ENCODE assay signal across 18 cellular contexts in genomic region chr6:148971027-148971927, GRCh38.
DNase-seq lines count a peak whose midpoint lies in the region; ATAC-seq and TF ChIP-seq lines count a peak whose summit lies in the region.
"Had no signal": no experiment of that assay in that cellular context is flagged by ENCODE, and none has a peak within 500 bp of the region (broad histone marks: within the 10 kb centered on the region; RNA-seq: fewer than 3 reads in every experiment).

No MANE protein-coding gene starts in this region.

- peaks cover 2% of the 10 kb centered on the region; the same call in 1 of the 2 replicates for H3K4me1 ChIP-seq in H9 (ENCODE audit: insufficient read depth, low read length)
- H3K4me1 ChIP-seq in mesenchymal stem cell (ENCODE audit: control insufficient read depth, insufficient read depth, low read depth, low read length), result peaks cover 6% of the 10 kb centered on the region

- no peak overlapping the region for H3K14ac ChIP-seq in H9 (ENCODE audit: insufficient read depth, low read length)
- no peak overlapping the region for H3K14ac ChIP-seq in mesenchymal stem cell (ENCODE audit: low read length in 2 of 2)

- H4K91ac ChIP-seq in H9 (ENCODE audit: insufficient read length, low read depth, low read length) (no peak overlapping the region), mesenchymal stem cell (ENCODE audit: low read length) (no peak overlapping the region)

- no peak for TF ChIP-seq CTCF in H9 (conservative IDR thresholded peaks at IDR 0.05)
- no peak for TF ChIP-seq CTCF in WTC11 (IDR thresholded peaks at IDR 0.05)

- H4K20me1 ChIP-seq in H9 (ENCODE audit: control insufficient read depth, insufficient read depth, insufficient read length), result no peaks in the 10 kb centered on the region

- H2BK120ac ChIP-seq in H9 (ENCODE audit: low read depth, low read length, poor library complexity, severe bottlenecking) (no peak overlapping the region), mesenchymal stem cell (ENCODE audit: low read depth, low read length) (no peak overlapping the region)

- H3K4ac ChIP-seq in H9 (ENCODE audit: low read depth, low read length) (no peak overlapping the region), mesenchymal stem cell (ENCODE audit: low read depth in 1 of 2, low read length in 2 of 2) (no peak overlapping the region)

- no peaks in the 10 kb centered on the region for H3K79me2 ChIP-seq in H9 (ENCODE audit: insufficient read depth, low read length)

- WGBS in H9 (ENCODE audit: extremely low coverage, insufficient read length, low lambda C conversion rate), result no CpG with 5 or more reads among the region's 6 CpGs
- WGBS in mesenchymal stem cell, result 91% methylated on average over 4 of the region's 6 CpGs

- no peak overlapping the region for H3K4me3 Mint-ChIP-seq in H9
- no peak overlapping the region for H3K4me3 Mint-ChIP-seq in WTC11
- H3K4me3 Mint-ChIP-seq: activated CD4-positive, alpha-beta memory T cell treated with anti-CD3 and anti-CD28 coated beads, Interleukin-2, amount 10 ng/mL, durations not matched to agents 7 days and 5 days; activated naive CD8-positive, alpha-beta T cell had no signal

- H3K27ac Mint-ChIP-seq in H9, result peak overlapping the region; percentile 29 to 85 (median 78); a peak in 6 of 7 replicates
- H3K27ac Mint-ChIP-seq in WTC11, result peak overlapping the region; percentile 88
- H3K27ac Mint-ChIP-seq: activated CD4-positive, alpha-beta memory T cell treated with anti-CD3 and anti-CD28 coated beads, Interleukin-2, amount 10 ng/mL, durations not matched to agents 7 days and 5 days; activated naive CD8-positive, alpha-beta T cell had no signal

- no peak overlapping the region for H3K9ac ChIP-seq in H9 (ENCODE audit: extremely low read depth, insufficient read length, low read length)
- peak overlapping the region; percentile 88 for H3K9ac ChIP-seq in mesenchymal stem cell (ENCODE audit: low read length)

- H3K4me1 Mint-ChIP-seq in H9, result peaks cover 70 to 75% of the 10 kb centered on the region in 2 experiments
- H3K4me1 Mint-ChIP-seq in WTC11, result peaks cover 85% of the 10 kb centered on the region
- H3K4me1 Mint-ChIP-seq: activated CD4-positive, alpha-beta memory T cell treated with anti-CD3 and anti-CD28 coated beads, Interleukin-2, amount 10 ng/mL, durations not matched to agents 7 days and 5 days had no signal

- H3K18ac ChIP-seq in H9 (ENCODE audit: insufficient read length, low read depth, low read length), result no peak overlapping the region
- H3K18ac ChIP-seq in mesenchymal stem cell (ENCODE audit: low read depth in 1 of 2, low read length in 2 of 2), result peak overlapping the region in 1 of 2 experiments; percentile 59

- H2BK20ac ChIP-seq in H9 (ENCODE audit: low read depth, low read length, poor library complexity, severe bottlenecking), result no peak overlapping the region

- H3K36me3 Mint-ChIP-seq in H9 (ENCODE audit: insufficient read depth in 1 of 3, low read depth in 3 of 3) (peaks cover 3 to 14% (median 5%) of the 10 kb centered on the region in 3 experiments; a peak in 5 of 7 replicates), WTC11 (peaks cover 17% of the 10 kb centered on the region)
- H3K36me3 Mint-ChIP-seq: activated naive CD8-positive, alpha-beta T cell had no signal

- H3K23ac ChIP-seq in H9 (ENCODE audit: insufficient read length, low read depth, low read length) (no peak overlapping the region), mesenchymal stem cell (ENCODE audit: low read length in 2 of 2) (no peak overlapping the region)

- H3K9me3 ChIP-seq in H9 (ENCODE audit: control insufficient read depth, low read depth, low read length) (no peaks in the 10 kb centered on the region), mesenchymal stem cell (ENCODE audit: control insufficient read depth, low read length) (no peaks in the 10 kb centered on the region)

- H2BK12ac ChIP-seq in H9 (ENCODE audit: insufficient read length, low read depth, low read length), result no peak overlapping the region
- H2BK12ac ChIP-seq in mesenchymal stem cell (ENCODE audit: low read length in 2 of 2), result no peak overlapping the region

- H2BK5ac ChIP-seq in H9 (ENCODE audit: insufficient read length, low read length) (no peak overlapping the region), mesenchymal stem cell (ENCODE audit: low read depth, low read length, poor library complexity, severe bottlenecking) (no peak overlapping the region)

- H3K9me3 Mint-ChIP-seq in H9 (no peaks in the 10 kb centered on the region; a peak in 1 of 5 replicates), WTC11 (no peaks in the 10 kb centered on the region)
- H3K9me3 Mint-ChIP-seq: activated CD4-positive, alpha-beta memory T cell treated with anti-CD3 and anti-CD28 coated beads, Interleukin-2, amount 10 ng/mL, durations not matched to agents 7 days and 5 days had no signal

- peaks cover 2% of the 10 kb centered on the region for H3K79me1 ChIP-seq in H9 (ENCODE audit: insufficient read depth, low read depth, low read length, poor library complexity, severe bottlenecking)
- no peaks in the 10 kb centered on the region for H3K79me1 ChIP-seq in mesenchymal stem cell (replicated peaks; ENCODE audit: low read length, poor library complexity, severe bottlenecking)

- H3K27me3 Mint-ChIP-seq in H9 (ENCODE audit: low read depth) (no peaks in the 10 kb centered on the region), WTC11 (ENCODE audit: low read depth) (no peaks in the 10 kb centered on the region)

- H2AK5ac ChIP-seq in H9 (ENCODE audit: insufficient read length, low read length) (no peak overlapping the region), mesenchymal stem cell (ENCODE audit: low read length, severe bottlenecking) (no peak overlapping the region)

- H4K5ac ChIP-seq in H9 (ENCODE audit: insufficient read length, low read depth, low read length), result no peak overlapping the region

- CTCF ChIA-PET in WTC11 (lab: Charles Lee), result interaction anchor here (7.7 kb wide), 1 partner anchor 393 kb away, joined by 40 read pairs; no protein-coding TSS in a partner anchor

- H3T11ph ChIP-seq in H9 (ENCODE audit: low read length), result no peak overlapping the region

- H4K8ac ChIP-seq in H9 (replicated peaks; ENCODE audit: insufficient read length, low read depth, low read length) (no peak overlapping the region), mesenchymal stem cell (ENCODE audit: low read length) (no peak overlapping the region)

- H3K4me2 ChIP-seq in H9 (ENCODE audit: insufficient read depth, insufficient read length, low read length) (no peak overlapping the region), mesenchymal stem cell (ENCODE audit: low read length, poor library complexity, severe bottlenecking) (no peak overlapping the region)

- DNase-seq in AG20443 (ENCODE audit: low spot score), result peak; percentile 50
- no peak for DNase-seq in H9
- no peak for DNase-seq in WTC11 (ENCODE audit: low spot score)
- peak; percentile 48 for DNase-seq in mesenchymal stem cell
- no peak for DNase-seq in NCI-H1048 (lab: John Stamatoyannopoulos, UW)
- no peak for DNase-seq in cerebellum (ENCODE audit: low spot score)
- no peak for DNase-seq in activated gamma-delta T cell (lab: John Stamatoyannopoulos, UW)
- DNase-seq: activated CD4-positive, alpha-beta memory T cell treated with anti-CD3 and anti-CD28 coated beads, Interleukin-2, amount 10 ng/mL, durations not matched to agents 7 days and 5 days; activated T-cell treated with anti-CD3 and anti-CD28 coated beads, Interleukin-2, amount 50 U/mL, for 48 hours; GF-D8; H7; NCI-H446; nucleus accumbens; right cardiac atrium; SHP77; WERI-Rb-1 had no signal

- H3K23me2 ChIP-seq in H9 (ENCODE audit: insufficient read length, low read depth, low read length, poor library complexity, severe bottlenecking), result no peaks in the 10 kb centered on the region

- H3K27me3 ChIP-seq in H9 (ENCODE audit: insufficient read depth, low read length) (no peaks in the 10 kb centered on the region), mesenchymal stem cell (ENCODE audit: control insufficient read depth in 1 of 2, insufficient read depth in 1 of 2, low read length in 2 of 2) (peaks cover 0 to 5% of the 10 kb centered on the region in 2 experiments)

- no peak overlapping the region for H3K27ac ChIP-seq in H9 (ENCODE audit: insufficient read length, low read depth, low read length)
- no peak overlapping the region for H3K27ac ChIP-seq in mesenchymal stem cell (ENCODE audit: low read length, poor library complexity, severe bottlenecking)
- H3K27ac ChIP-seq: WERI-Rb-1 had no signal

- H2AFZ ChIP-seq in H9 (ENCODE audit: low read length), result no peak overlapping the region
- H2AFZ ChIP-seq in mesenchymal stem cell (ENCODE audit: low read depth, low read length), result no peak overlapping the region

- no peak overlapping the region for H2BK15ac ChIP-seq in H9 (ENCODE audit: low read depth, low read length)
- no peak overlapping the region for H2BK15ac ChIP-seq in mesenchymal stem cell (ENCODE audit: low read depth, poor library complexity, severe bottlenecking)

- peaks cover 0 to 5% of the 10 kb centered on the region in 2 experiments for H3K36me3 ChIP-seq in mesenchymal stem cell (ENCODE audit: control insufficient read depth in 1 of 2, insufficient read depth in 2 of 2, low read depth in 1 of 2, low read length in 2 of 2)
- H3K36me3 ChIP-seq: WERI-Rb-1 had no signal

- POLR2A ChIA-PET in WTC11 (lab: Charles Lee), result no interaction called here

- H3K56ac ChIP-seq in H9 (ENCODE audit: insufficient read length, low read depth, low read length), result no peak overlapping the region

- no peak overlapping the region for H3K4me3 ChIP-seq in mesenchymal stem cell (ENCODE audit: insufficient read depth in 1 of 2, low read depth in 1 of 2, low read length in 2 of 2)

- ATAC-seq in WTC11 (no peak), HG02840 (IDR thresholded peaks at IDR 0.05; ENCODE audit: low FRiP score, unreplicated experiment) (no peak)
- ATAC-seq: right cardiac atrium had no signal

TF ChIP-seq in WTC11, 78 proteins besides CTCF, POLR2A, EP300 and RAD21 (continues in another document):
- no peak for TF ChIP-seq MLX (CRISPR knock-in tag; IDR thresholded peaks at IDR 0.05)
- no peak for TF ChIP-seq NR1H2 (CRISPR knock-in tag; IDR thresholded peaks at IDR 0.05)
- TF ChIP-seq ELF4 (CRISPR knock-in tag; IDR thresholded peaks at IDR 0.05; ENCODE audit: low read depth), result no peak
- TF ChIP-seq ZNF423 (CRISPR knock-in tag; IDR thresholded peaks at IDR 0.05), result no peak
- TF ChIP-seq IRF2 (CRISPR knock-in tag; IDR thresholded peaks at IDR 0.05; ENCODE audit: borderline replicate concordance, low read depth), result no peak
- no peak for TF ChIP-seq ZNF219 (CRISPR knock-in tag; IDR thresholded peaks at IDR 0.05; ENCODE audit: borderline replicate concordance)

Comparison
In these comparisons a context has a peak if more than half of its experiments do, and no peak if none do; other contexts are left out.
1. DNase-seq: peak in AG20443 (single experiment) and mesenchymal stem cell (single experiment); none in H9 (single experiment), WTC11 (single experiment), NCI-H1048 (single experiment), cerebellum (single experiment) and activated gamma-delta T cell (single experiment).